In genomic region chr10:93076871-93077270, GRCh38 we compare ENCODE assay signal across 21 cellular contexts. TPM values are rescaled to one million over a fixed set of nuclear protein-coding genes. Genes with fewer than 3 reads are reported as not detected.
A peak's percentile ranks its signal among the peaks of the same experiment; 100 is the strongest.
DNase-seq lines count a peak whose midpoint lies in the region; TF ChIP-seq lines count a peak whose summit lies in the region.
"Had no signal": no experiment of that assay in that cellular context is flagged by ENCODE, and none has a peak within 500 bp of the region (broad histone marks: within the 10 kb centered on the region; RNA-seq: fewer than 3 reads in every experiment).

No MANE protein-coding gene starts in this region.

- POLR2A ChIA-PET in GM10248 (lab: Yijun Ruan, JAX): no interaction called here

- peak overlapping the region; percentile 60; the same call in 1 of the 2 replicates for H3K4me3 ChIP-seq in H7 (ENCODE audit: insufficient read depth, low read depth, low read length)
- no peak overlapping the region for H3K4me3 ChIP-seq in coronary artery
- H3K4me3 ChIP-seq: GM23248, Peyer's patch had no signal

- H3K27ac Mint-ChIP-seq in type B pancreatic cell: no peak overlapping the region
- H3K27ac Mint-ChIP-seq: B cell; CD4-positive, CD25-positive, alpha-beta regulatory T cell had no signal

- peaks cover 87% of the 10 kb centered on the region for H3K27me3 Mint-ChIP-seq in type B pancreatic cell

- DNase-seq in H7 (no peak), NCI-H226 (peak; percentile 66), islet precursor cell (peak; percentile 48), type B pancreatic cell (ENCODE audit: extremely low spot score, unreplicated experiment) (no peak), GM10248 (ENCODE audit: extremely low spot score) (no peak), coronary artery (ENCODE audit: low spot score) (no peak), D341Med (ENCODE audit: low spot score) (no peak)
- DNase-seq: Caco-2; CD4-positive, CD25-positive, alpha-beta regulatory T cell; DMS53; GM23248; KG1; NCI-H1048; NCI-H146; NCI-H2081; NCI-H510A; Peyer's patch; Right ventricle myocardium superior had no signal

- no peaks in the 10 kb centered on the region for H3K9me3 Mint-ChIP-seq in type B pancreatic cell

- no peaks in the 10 kb centered on the region for H3K36me3 ChIP-seq in H7 (replicated peaks; ENCODE audit: control insufficient read depth, insufficient read depth, low read length)
- H3K36me3 ChIP-seq: Peyer's patch had no signal

- H3K4me1 Mint-ChIP-seq in type B pancreatic cell (ENCODE audit: unreplicated experiment): peaks cover 29% of the 10 kb centered on the region

- no peak overlapping the region for H3K27ac ChIP-seq in coronary artery
- H3K27ac ChIP-seq: GM23248, Peyer's patch had no signal

- CTCF ChIA-PET in GM10248 (lab: Yijun Ruan, JAX): interaction anchor here (1.1 to 4.4 kb wide), 5 partner anchors 9 to 276 kb away, joined by 3 to 17 read pairs (median 4); no protein-coding TSS in a partner anchor

- peak overlapping the region; percentile 24 for H3K4me3 Mint-ChIP-seq in type B pancreatic cell
- H3K4me3 Mint-ChIP-seq: B cell; CD4-positive, CD25-positive, alpha-beta regulatory T cell had no signal

- TF ChIP-seq CTCF in type B pancreatic cell (conservative IDR thresholded peaks at IDR 0.05) (no peak), GM10248 (IDR thresholded peaks at IDR 0.05; ENCODE audit: control extremely low read depth, extremely low read depth, low read depth, missing control alignments) (no peak), coronary artery (IDR thresholded peaks at IDR 0.05) (no peak)

- no peaks in the 10 kb centered on the region for H3K36me3 Mint-ChIP-seq in type B pancreatic cell
- H3K36me3 Mint-ChIP-seq: CD4-positive, CD25-positive, alpha-beta regulatory T cell had no signal

- H3K27me3 ChIP-seq in H7 (ENCODE audit: control insufficient read depth, insufficient read depth, low read length): peaks cover 47% of the 10 kb centered on the region

RNA-seq across cellular contexts. Expression of gene CYP26A1, which starts 3.2 kb away (rescaled TPM):
- total RNA-seq in H7 (2014; rRNA removed; shearing (Covaris generic)): 44.4 and 190 TPM in 2 replicates
- 1.1 and 4.2 TPM in 2 replicates for total RNA-seq in type B pancreatic cell (ENCODE audit: low replicate concordance)
- total RNA-seq: B cell; CD4-positive, CD25-positive, alpha-beta regulatory T cell; GM23248; HepG2; M059J; Peyer's patch; Right ventricle myocardium superior had no signal

RNA-seq across cellular contexts. Expression of gene CYP26C1, which starts 16.3 kb away (rescaled TPM):
- 0.26 and 0.28 TPM in 2 replicates for total RNA-seq in H7 (2014; rRNA removed; shearing (Covaris generic))
- not detected in 2 replicates for total RNA-seq in type B pancreatic cell (ENCODE audit: low replicate concordance)
- total RNA-seq: CD4-positive, CD25-positive, alpha-beta regulatory T cell; GM23248; M059J; Peyer's patch had no signal

Comparison
In these comparisons a context has a peak if more than half of its experiments do, and no peak if none do; other contexts are left out.
1. DNase-seq: peak in NCI-H226 (single experiment) and islet precursor cell (single experiment); none in H7 (single experiment), type B pancreatic cell (single experiment), GM10248 (single experiment), coronary artery (single experiment) and D341Med (single experiment).